21 cellular contexts compared by ENCODE assay signal in genomic region chr10:111116762-111117445, GRCh38. TPM values are rescaled to one million over a fixed set of nuclear protein-coding genes. Genes with fewer than 3 reads are reported as not detected.
DNase-seq lines count a peak whose midpoint lies in the region; ATAC-seq and TF ChIP-seq lines count a peak whose summit lies in the region.
"Had no signal": no experiment of that assay in that cellular context is flagged by ENCODE, and none has a peak within 500 bp of the region (broad histone marks: within the 10 kb centered on the region; RNA-seq: fewer than 3 reads in every experiment).

No MANE protein-coding gene starts in this region.

- H3K27me3 Mint-ChIP-seq in activated CD8-positive, alpha-beta memory T cell treated with anti-CD3 and anti-CD28 coated beads, Interleukin-2, amount 10 ng/mL, durations not matched to agents 7 days and 5 days: peaks cover 5% of the 10 kb centered on the region
- peaks cover 11% of the 10 kb centered on the region for H3K27me3 Mint-ChIP-seq in type B pancreatic cell

- TF ChIP-seq CTCF in type B pancreatic cell (conservative IDR thresholded peaks at IDR 0.05): no peak

- H3K36me3 Mint-ChIP-seq in activated CD8-positive, alpha-beta memory T cell treated with anti-CD3 and anti-CD28 coated beads, Interleukin-2, amount 10 ng/mL, durations not matched to agents 7 days and 5 days: no peaks in the 10 kb centered on the region
- H3K36me3 Mint-ChIP-seq in type B pancreatic cell: no peaks in the 10 kb centered on the region
- H3K36me3 Mint-ChIP-seq: CD8-positive, alpha-beta T cell had no signal

- peak; percentile 35 for DNase-seq in NCI-H1436 (lab: John Stamatoyannopoulos, UW)
- DNase-seq in NCI-H1436 treated with DMSO at 0.1 percent for 48 hours (lab: John Stamatoyannopoulos, UW): no peak
- DNase-seq in activated CD8-positive, alpha-beta memory T cell treated with anti-CD3 and anti-CD28 coated beads, Interleukin-2, amount 10 ng/mL, durations not matched to agents 7 days and 5 days: peak; percentile 22
- peak; percentile 49 for DNase-seq in islet precursor cell
- peak; percentile 63 for DNase-seq in type B pancreatic cell (ENCODE audit: extremely low spot score, unreplicated experiment)
- DNase-seq in NCI-H1417 (lab: John Stamatoyannopoulos, UW): no peak
- DNase-seq: AML-193, C1 segment of cervical spinal cord, Calu3, DMS153, GOT3, NCI-H1105, NCI-H1694 treated with DMSO at 0.1 percent for 48 hours, NCI-H2227 treated with DMSO at 0.1 percent for 48 hours, NCI-H510A, OCI-M1 had no signal

- no peaks in the 10 kb centered on the region for H3K9me3 Mint-ChIP-seq in activated CD8-positive, alpha-beta memory T cell treated with anti-CD3 and anti-CD28 coated beads, Interleukin-2, amount 10 ng/mL, durations not matched to agents 7 days and 5 days (ENCODE audit: low read depth)
- no peaks in the 10 kb centered on the region for H3K9me3 Mint-ChIP-seq in type B pancreatic cell
- H3K9me3 Mint-ChIP-seq: CD8-positive, alpha-beta T cell; IgD-negative memory B cell had no signal

- no peak for ATAC-seq in activated CD8-positive, alpha-beta memory T cell treated with anti-CD3 and anti-CD28 coated beads, Interleukin-2, amount 10 ng/mL, durations not matched to agents 7 days and 5 days
- ATAC-seq in HG03196 (IDR thresholded peaks at IDR 0.05; ENCODE audit: unreplicated experiment) (no peak), HG02840 (IDR thresholded peaks at IDR 0.05; ENCODE audit: low FRiP score, unreplicated experiment) (no peak)
- ATAC-seq: CD8-positive, alpha-beta T cell had no signal

- peaks cover 7% of the 10 kb centered on the region for H3K4me1 Mint-ChIP-seq in activated CD8-positive, alpha-beta memory T cell treated with anti-CD3 and anti-CD28 coated beads, Interleukin-2, amount 10 ng/mL, durations not matched to agents 7 days and 5 days
- no peaks in the 10 kb centered on the region for H3K4me1 Mint-ChIP-seq in type B pancreatic cell (ENCODE audit: unreplicated experiment)

- H3K27ac Mint-ChIP-seq in activated CD8-positive, alpha-beta memory T cell treated with anti-CD3 and anti-CD28 coated beads, Interleukin-2, amount 10 ng/mL, durations not matched to agents 7 days and 5 days: no peak overlapping the region
- H3K27ac Mint-ChIP-seq in type B pancreatic cell: no peak overlapping the region
- H3K27ac Mint-ChIP-seq: CD8-positive, alpha-beta T cell; IgD-negative memory B cell had no signal

- CTCF ChIA-PET in activated CD8-positive, alpha-beta memory T cell treated with anti-CD3 and anti-CD28 coated beads, Interleukin-2, amount 10 ng/mL, durations not matched to agents 7 days and 5 days (lab: Charles Lee): no interaction called here

- H3K4me3 Mint-ChIP-seq in activated CD8-positive, alpha-beta memory T cell treated with anti-CD3 and anti-CD28 coated beads, Interleukin-2, amount 10 ng/mL, durations not matched to agents 7 days and 5 days: no peak overlapping the region
- H3K4me3 Mint-ChIP-seq in type B pancreatic cell: no peak overlapping the region
- H3K4me3 Mint-ChIP-seq: CD8-positive, alpha-beta T cell; IgD-negative memory B cell had no signal

RNA-seq across cellular contexts. Expression of gene ADRA2A, which starts 40.1 kb away (rescaled TPM):
- not detected for total RNA-seq in activated CD8-positive, alpha-beta memory T cell treated with anti-CD3 and anti-CD28 coated beads, Interleukin-2, amount 10 ng/mL, durations not matched to agents 7 days and 5 days
- total RNA-seq in type B pancreatic cell (ENCODE audit: low replicate concordance): 16.1 and 19.3 TPM in 2 replicates
- total RNA-seq: CD8-positive, alpha-beta T cell; Daoy had no signal

Comparison
In these comparisons a context has a peak if more than half of its experiments do, and no peak if none do; other contexts are left out.
1. DNase-seq: peak in NCI-H1436 (single experiment), activated CD8-positive, alpha-beta memory T cell treated with anti-CD3 and anti-CD28 coated beads, Interleukin-2, amount 10 ng/mL, durations not matched to agents 7 days and 5 days (single experiment), islet precursor cell (single experiment) and type B pancreatic cell (single experiment); none in NCI-H1436 treated with DMSO at 0.1 percent for 48 hours (single experiment) and NCI-H1417 (0 of 3).
2. RNA of gene ADRA2A, which starts 40.1 kb away (total RNA-seq): 16.1 to 19.3 TPM in type B pancreatic cell; not detected in activated CD8-positive, alpha-beta memory T cell treated with anti-CD3 and anti-CD28 coated beads, Interleukin-2, amount 10 ng/mL, durations not matched to agents 7 days and 5 days; every median in the first group is over 10 times any median in the second.